1 cellular context compared by ENCODE assay signal in the genomic region with DNA sequence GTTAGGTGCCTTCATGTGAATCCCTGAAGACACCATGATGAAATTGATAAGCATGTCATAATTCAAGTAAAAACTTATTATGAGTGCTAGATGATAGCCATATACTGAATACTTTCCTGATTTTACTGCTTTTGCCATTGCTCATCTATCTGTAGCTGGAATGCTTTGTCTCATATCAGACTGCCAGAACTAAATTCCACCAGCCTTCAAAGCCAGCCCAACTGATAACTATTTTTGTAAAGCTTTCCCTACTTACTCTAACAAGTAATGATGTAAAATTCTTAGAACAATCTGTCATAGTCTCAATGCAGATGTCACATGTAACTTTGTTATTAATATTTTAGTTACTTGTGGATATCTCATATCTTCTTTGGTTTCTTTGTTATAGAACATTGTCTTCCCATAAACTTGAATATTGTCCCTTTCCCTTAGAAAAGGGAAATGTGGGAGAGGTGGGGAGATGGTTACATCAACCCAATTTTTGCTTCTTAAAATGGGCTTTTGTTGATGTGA.
TF ChIP-seq lines count a peak whose summit lies in the region.

No MANE protein-coding gene starts in this region.

TF ChIP-seq in K562, 482 proteins besides CTCF, POLR2A, EP300 and RAD21 (continued from another document):
- TF ChIP-seq AFF4 (CRISPR knock-in tag; IDR thresholded peaks at IDR 0.05), result no peak
- no peak for TF ChIP-seq ZNF75A (CRISPR knock-in tag; IDR thresholded peaks at IDR 0.05)
- no peak for TF ChIP-seq ZNF764 (CRISPR knock-in tag; IDR thresholded peaks at IDR 0.05; ENCODE audit: low read depth)
- TF ChIP-seq, protein P1, sequence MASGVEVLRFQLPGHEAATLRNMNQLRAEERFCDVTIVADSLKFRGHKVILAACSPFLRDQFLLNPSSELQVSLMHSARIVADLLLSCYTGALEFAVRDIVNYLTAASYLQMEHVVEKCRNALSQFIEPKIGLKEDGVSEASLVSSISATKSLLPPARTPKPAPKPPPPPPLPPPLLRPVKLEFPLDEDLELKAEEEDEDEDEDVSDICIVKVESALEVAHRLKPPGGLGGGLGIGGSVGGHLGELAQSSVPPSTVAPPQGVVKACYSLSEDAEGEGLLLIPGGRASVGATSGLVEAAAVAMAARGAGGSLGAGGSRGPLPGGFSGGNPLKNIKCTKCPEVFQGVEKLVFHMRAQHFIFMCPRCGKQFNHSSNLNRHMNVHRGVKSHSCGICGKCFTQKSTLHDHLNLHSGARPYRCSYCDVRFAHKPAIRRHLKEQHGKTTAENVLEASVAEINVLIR (CRISPR knock-in tag; IDR thresholded peaks at IDR 0.05), result no peak
